Comparison of ENCODE assay signal across 19 cellular contexts in genomic region chr16:57281791-57282190, GRCh38. TPM values are rescaled to one million over a fixed set of nuclear protein-coding genes. Genes with fewer than 3 reads are reported as not detected.
DNase-seq lines count a peak whose midpoint lies in the region; ATAC-seq and TF ChIP-seq lines count a peak whose summit lies in the region.
"Had no signal": no experiment of that assay in that cellular context is flagged by ENCODE, and none has a peak within 500 bp of the region (broad histone marks: within the 10 kb centered on the region; RNA-seq: fewer than 3 reads in every experiment).

No MANE protein-coding gene starts in this region.

- POLR2A ChIA-PET in CD4-positive, alpha-beta memory T cell (lab: Charles Lee; ENCODE audit: partially characterized antibody): interaction anchor here (0.7 to 4.9 kb wide), 4 partner anchors 16 to 37 kb away, joined by 3 to 26 read pairs (median 4); partner anchors contain the start of gene ARL2BP

- no peaks in the 10 kb centered on the region for H3K27me3 ChIP-seq in CD4-positive, alpha-beta memory T cell (ENCODE audit: insufficient read depth, low read length)
- H3K27me3 ChIP-seq in neural progenitor cell: peaks cover 48% of the 10 kb centered on the region
- peaks cover 12 to 22% (median 17%) of the 10 kb centered on the region in 3 donors for H3K27me3 ChIP-seq in gastrocnemius medialis

- H3K79me2 ChIP-seq in neural progenitor cell (ENCODE audit: low read depth): no peaks in the 10 kb centered on the region

- no peak for ATAC-seq in gastrocnemius medialis

- H3K9ac ChIP-seq in neural progenitor cell: no peak overlapping the region
- H3K9ac ChIP-seq: GM23248 had no signal

- no peaks in the 10 kb centered on the region for H3K36me3 Mint-ChIP-seq in CD4-positive, alpha-beta memory T cell
- no peaks in the 10 kb centered on the region for H3K36me3 Mint-ChIP-seq in neural progenitor cell

- TF ChIP-seq POLR2A in gastrocnemius medialis (IDR thresholded peaks at IDR 0.05): no peak

- peaks cover 6 to 7% of the 10 kb centered on the region in 2 donors for H3K27me3 Mint-ChIP-seq in CD4-positive, alpha-beta memory T cell
- H3K27me3 Mint-ChIP-seq in neural progenitor cell (ENCODE audit: insufficient read depth, low read depth): peaks cover 28% of the 10 kb centered on the region

- no peaks in the 10 kb centered on the region for H4K20me1 ChIP-seq in neural progenitor cell (ENCODE audit: low read depth)

- no peaks in the 10 kb centered on the region for H3F3A ChIP-seq in neural progenitor cell (ENCODE audit: low read depth)

- H3K36me3 ChIP-seq in CD4-positive, alpha-beta memory T cell (ENCODE audit: insufficient read depth, low read length): no peaks in the 10 kb centered on the region
- no peaks in the 10 kb centered on the region for H3K36me3 ChIP-seq in neural progenitor cell
- H3K36me3 ChIP-seq in gastrocnemius medialis: no peaks in the 10 kb centered on the region
- H3K36me3 ChIP-seq: Peyer's patch had no signal

- H3K4me2 ChIP-seq in neural progenitor cell: no peak overlapping the region

- no peak overlapping the region for H3K27ac ChIP-seq in CD4-positive, alpha-beta memory T cell (ENCODE audit: low read depth, low read length)
- peak overlapping the region; percentile 47 for H3K27ac ChIP-seq in cingulate gyrus (ENCODE audit: low read depth, low read length)
- H3K27ac ChIP-seq in neural progenitor cell: no peak overlapping the region
- H3K27ac ChIP-seq in gastrocnemius medialis: no peak overlapping the region
- H3K27ac ChIP-seq: GM23248 had no signal

- peaks cover 0 to 2% (median 0%) of the 10 kb centered on the region in 8 donors for H3K9me3 Mint-ChIP-seq in CD4-positive, alpha-beta memory T cell
- H3K9me3 Mint-ChIP-seq in neural progenitor cell: no peaks in the 10 kb centered on the region

- H2AFZ ChIP-seq in neural progenitor cell (replicated peaks): no peak overlapping the region
- H2AFZ ChIP-seq: GM23248 had no signal

- H3K4me1 ChIP-seq in CD4-positive, alpha-beta memory T cell (ENCODE audit: insufficient read depth, low read length): peaks cover 55% of the 10 kb centered on the region
- H3K4me1 ChIP-seq in neural progenitor cell (no peaks in the 10 kb centered on the region), gastrocnemius medialis (peaks cover 0 to 4% of the 10 kb centered on the region in 2 donors)

- no peak for TF ChIP-seq CTCF in neural progenitor cell (IDR thresholded peaks at IDR 0.05)
- TF ChIP-seq CTCF in gastrocnemius medialis (IDR thresholded peaks at IDR 0.05 in 4 of 5, conservative IDR thresholded peaks at IDR 0.05 in 1 of 5): no peak

- DNase-seq in CD4-positive, alpha-beta memory T cell: no peak
- DNase-seq in D341Med (ENCODE audit: low spot score) (peak; percentile 8), neural progenitor cell (ENCODE audit: low spot score) (no peak), gastrocnemius medialis (no peak), NCI-H2029 treated with DMSO at 0.1 percent for 48 hours (lab: John Stamatoyannopoulos, UW) (no peak), NCI-H1417 (lab: John Stamatoyannopoulos, UW) (no peak), DMS53 (lab: John Stamatoyannopoulos, UW) (no peak)
- DNase-seq: C1 segment of cervical spinal cord; GDM1; GM23248; HCEC 1CT; MM.1S; NCI-H1092 treated with DMSO at 0.1 percent for 48 hours; NCI-H2081 treated with DMSO at 0.1 percent for 48 hours; NK-92 treated with Interleukin-12 subunit alpha and Interleukin-12 subunit beta, amount 100 ng/mL, for 24 hours; Peyer's patch; Right ventricle myocardium superior had no signal

- H3K9me3 ChIP-seq in CD4-positive, alpha-beta memory T cell (ENCODE audit: control insufficient read depth in 1 of 2, low read length in 2 of 2): no peaks in the 10 kb centered on the region
- H3K9me3 ChIP-seq in neural progenitor cell (ENCODE audit: low read depth): no peaks in the 10 kb centered on the region
- H3K9me3 ChIP-seq in gastrocnemius medialis: no peaks in the 10 kb centered on the region
- H3K9me3 ChIP-seq: Peyer's patch had no signal

- no peak overlapping the region for H3K4me3 ChIP-seq in CD4-positive, alpha-beta memory T cell (ENCODE audit: low read length in 2 of 2)
- H3K4me3 ChIP-seq in neural progenitor cell (no peak overlapping the region), gastrocnemius medialis (no peak overlapping the region)
- H3K4me3 ChIP-seq: GM23248 had no signal

- intact Hi-C loops in CD4-positive, alpha-beta memory T cell (cut with micrococcal nuclease): loop anchor here (2.0 to 5.0 kb wide), 2 partner anchors 15 to 34 kb away; partner anchors contain the start of gene ARL2BP
- intact Hi-C loops in gastrocnemius medialis (cut with DNase I; ENCODE audit: low total_unique reads): no loop called here

- H3K4me3 Mint-ChIP-seq in CD4-positive, alpha-beta memory T cell: peak overlapping the region in 1 of 8 donors; percentile 40
- peak overlapping the region; percentile 24 for H3K4me3 Mint-ChIP-seq in neural progenitor cell

- H3K4me1 Mint-ChIP-seq in CD4-positive, alpha-beta memory T cell: peaks cover 28 to 61% (median 39%) of the 10 kb centered on the region in 4 donors
- H3K4me1 Mint-ChIP-seq in neural progenitor cell: peaks cover 7% of the 10 kb centered on the region

- CTCF ChIA-PET in CD4-positive, alpha-beta memory T cell (lab: Charles Lee; ENCODE audit: partially characterized antibody): interaction anchor here (1.6 kb wide), 1 partner anchor 136 kb away, joined by 3 read pairs; no protein-coding TSS in a partner anchor

- in situ Hi-C loops in gastrocnemius medialis (cut with MboI; ENCODE audit: low sequenced_read_pairs in 4 of 4): no loop called here

- peak overlapping the region in 4 of 7 donors; percentile 16 to 85 (median 41) for H3K27ac Mint-ChIP-seq in CD4-positive, alpha-beta memory T cell
- H3K27ac Mint-ChIP-seq in neural progenitor cell: peak overlapping the region; percentile 63

RNA-seq across cellular contexts. Expression of gene PLLP, which starts 2.7 kb away (rescaled TPM):
- 1 to 10 TPM; 1.6 to 2.4 TPM for total RNA-seq in CD4-positive, alpha-beta memory T cell
- 1 to 10 TPM; 1.6 to 2.2 TPM for polyA plus RNA-seq in CD4-positive, alpha-beta memory T cell
- total RNA-seq in neural progenitor cell (ENCODE audit: low replicate concordance) (0.86 and 1.6 TPM in 2 replicates), gastrocnemius medialis (1 to 10 TPM; 1.2 to 6.2 (median 4.7) TPM)
- total RNA-seq: GM23248, LHCN-M2 had no signal

RNA-seq across cellular contexts. Expression of gene ARL2BP, which starts 36.7 kb away (rescaled TPM):
- 10 to 100 TPM; 48.0 to 49.1 TPM for total RNA-seq in CD4-positive, alpha-beta memory T cell
- polyA plus RNA-seq in CD4-positive, alpha-beta memory T cell: 100 to 1,000 TPM; 130 to 181 TPM
- total RNA-seq in neural progenitor cell (ENCODE audit: low replicate concordance) (36.1 and 41.5 TPM in 2 replicates), gastrocnemius medialis (10 to 100 TPM; 25.5 to 52.6 (median 44.5) TPM)
